14 cellular contexts compared by ENCODE assay signal in the genomic region with DNA sequence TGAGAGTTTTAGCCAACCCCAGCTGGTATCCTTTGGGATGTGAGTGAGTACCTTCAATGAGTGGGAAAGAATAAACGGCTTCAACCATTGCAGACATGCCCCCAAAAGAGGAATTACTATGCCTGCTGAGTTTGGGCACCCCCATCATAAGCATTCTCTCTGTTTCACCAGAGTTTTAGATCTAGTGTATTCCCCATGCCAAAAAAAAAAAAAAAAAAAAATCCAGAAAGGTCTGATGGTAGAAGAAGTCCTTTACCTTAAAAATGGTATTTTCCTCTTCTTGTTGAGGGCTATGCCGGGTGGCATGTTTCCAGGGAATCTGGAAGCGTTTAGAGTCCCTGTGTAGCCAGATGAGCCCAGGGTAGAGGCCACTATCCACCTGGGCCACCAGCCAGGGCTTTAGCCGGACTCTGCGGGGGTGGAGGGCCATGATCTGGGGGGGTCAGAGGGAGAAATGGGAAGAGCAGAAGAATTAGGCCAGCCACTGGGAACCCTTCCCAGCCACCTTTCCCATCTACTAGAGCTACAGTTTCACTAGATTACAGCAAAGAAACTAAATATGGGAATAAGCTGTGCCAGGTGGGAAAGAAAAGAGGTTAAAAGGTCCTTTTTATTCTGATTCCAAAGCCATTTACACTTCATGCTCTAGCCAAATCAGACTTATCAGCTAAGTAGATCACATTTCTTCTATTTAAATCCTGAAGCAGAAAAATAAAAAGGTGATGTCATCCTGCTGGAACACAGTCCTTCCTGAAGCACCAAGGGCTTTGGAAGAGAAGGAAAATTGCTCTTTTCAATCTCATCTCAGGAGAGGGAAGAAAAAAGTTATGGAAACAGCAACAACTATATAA. TPM values are rescaled to one million over a fixed set of nuclear protein-coding genes. Genes with fewer than 3 reads are reported as not detected.
DNase-seq lines count a peak whose midpoint lies in the region; TF ChIP-seq lines count a peak whose summit lies in the region.
"Had no signal": no experiment of that assay in that cellular context is flagged by ENCODE, and none has a peak within 500 bp of the region (broad histone marks: within the 10 kb centered on the region; RNA-seq: fewer than 3 reads in every experiment).

No MANE protein-coding gene starts in this region.

- no peaks in the 10 kb centered on the region for H3K9me3 ChIP-seq in uterus

- no peak overlapping the region for H3K4me3 ChIP-seq in uterus

- no peak for TF ChIP-seq CTCF in uterus (IDR thresholded peaks at IDR 0.05)

- TF ChIP-seq POLR2A in uterus (IDR thresholded peaks at IDR 0.05): no peak

- DNase-seq in NCI-H2029 treated with DMSO at 0.1 percent for 48 hours (lab: John Stamatoyannopoulos, UW): peak; percentile 8
- no peak for DNase-seq in NCI-H2029 (lab: John Stamatoyannopoulos, UW)
- DNase-seq in dermis blood vessel endothelial cell: peak; percentile 77
- DNase-seq in lung microvascular endothelial cell (ENCODE audit: low read depth in 2 of 2): peak; percentile 52 to 80
- DNase-seq in uterus: peak; percentile 36 to 64
- no peak for DNase-seq in ACHN
- DNase-seq in NOMO-1 (lab: John Stamatoyannopoulos, UW; ENCODE audit: unreplicated experiment in 2 of 2): no peak
- DNase-seq in activated effector memory CD4-positive, alpha-beta T cell treated with Interleukin-2 at 50 U/mL for 16 hours: no peak
- DNase-seq: 8988T, cortex of kidney, NCI-H1436, NCI-H82, SHP77 treated with DMSO at 0.1 percent for 48 hours had no signal

- H3K36me3 ChIP-seq in uterus: no peaks in the 10 kb centered on the region

- H3K4me1 ChIP-seq in uterus: peaks cover 7% of the 10 kb centered on the region in 2 donors

- no peaks in the 10 kb centered on the region for H3K27me3 ChIP-seq in uterus
- H3K27me3 ChIP-seq: foreskin keratinocyte had no signal

- in situ Hi-C loops in ACHN (cut with HindIII; ENCODE audit: low pct_ligation_motif_present, low pct_unique_long_range_greater_than_20kb, low sequenced_read_pairs): no loop called here

- H3K27ac ChIP-seq in uterus: peak overlapping the region; percentile 33 to 48

- intact Hi-C loops in uterus (cut with DNase I; ENCODE audit: low total_unique reads): no loop called here

RNA-seq across cellular contexts. Expression of a gene that starts 4.7 kb away (rescaled TPM):
- 1.0 and 2.4 TPM in 2 replicates for total RNA-seq in dermis blood vessel endothelial cell
- under 0.01 and 1.5 TPM in 2 replicates for total RNA-seq in lung microvascular endothelial cell
- 10 to 100 TPM in 1 of 4 donors, 1 to 10 TPM in 2, under 1 TPM in 1; 0.88 to 28.3 (median 4.0) TPM for total RNA-seq in uterus

RNA-seq across cellular contexts. Expression of a gene that starts 16.9 kb away (rescaled TPM):
- total RNA-seq in dermis blood vessel endothelial cell (2.2 and 2.4 TPM in 2 replicates), lung microvascular endothelial cell (1.4 and 1.5 TPM in 2 replicates), uterus (1 to 10 TPM in 3 of 4 donors, under 1 TPM in 1; 0.88 to 5.0 (median 1.3) TPM)

RNA-seq across cellular contexts. Expression of a gene that starts 26.6 kb away (rescaled TPM):
- total RNA-seq in dermis blood vessel endothelial cell: 6.9 and 8.2 TPM in 2 replicates
- total RNA-seq in lung microvascular endothelial cell: 3.3 and 5.4 TPM in 2 replicates
- 10 to 100 TPM in 2 of 4 donors, 1 to 10 TPM in 2; 6.8 to 12.4 (median 8.8) TPM for total RNA-seq in uterus

RNA-seq across cellular contexts. Expression of a gene that starts 45.4 kb away (rescaled TPM):
- total RNA-seq in dermis blood vessel endothelial cell (not detected in 2 replicates), lung microvascular endothelial cell (not detected in 2 replicates), uterus (1 to 10 TPM in 3 of 4 donors, not detected in 1; 1.3 to 3.2 (median 1.3) TPM)
- total RNA-seq: foreskin keratinocyte had no signal

Comparison
In these comparisons a context has a peak if more than half of its experiments do, and no peak if none do; other contexts are left out.
1. DNase-seq: peak in NCI-H2029 treated with DMSO at 0.1 percent for 48 hours (single experiment), dermis blood vessel endothelial cell (single experiment), lung microvascular endothelial cell (2 of 2) and uterus (2 of 2); none in NCI-H2029 (single experiment), ACHN (single experiment), NOMO-1 (0 of 2) and activated effector memory CD4-positive, alpha-beta T cell treated with Interleukin-2 at 50 U/mL for 16 hours (single experiment).